Comparison of ENCODE assay signal across 2 cellular contexts in genomic region chr10:50580260-50580891, GRCh38.
TF ChIP-seq lines count a peak whose summit lies in the region.

No MANE protein-coding gene starts in this region.

TF ChIP-seq in GM23338, 12 proteins besides CTCF, POLR2A, EP300 and RAD21 (continued from another document):
- TF ChIP-seq REST (IDR thresholded peaks at IDR 0.05; ENCODE audit: unreplicated experiment) (no peak), EZH2 (IDR thresholded peaks at IDR 0.05; ENCODE audit: low read depth, unreplicated experiment) (no peak), CREB1 (CRISPR knock-in tag; IDR thresholded peaks at IDR 0.05; ENCODE audit: low read depth) (no peak), ZNF114 (CRISPR knock-in tag; IDR thresholded peaks at IDR 0.05) (no peak), NANOG (IDR thresholded peaks at IDR 0.05; ENCODE audit: borderline replicate concordance) (no peak), STAT1 (IDR thresholded peaks at IDR 0.05; ENCODE audit: unreplicated experiment) (no peak)
- TF ChIP-seq, protein P1, sequence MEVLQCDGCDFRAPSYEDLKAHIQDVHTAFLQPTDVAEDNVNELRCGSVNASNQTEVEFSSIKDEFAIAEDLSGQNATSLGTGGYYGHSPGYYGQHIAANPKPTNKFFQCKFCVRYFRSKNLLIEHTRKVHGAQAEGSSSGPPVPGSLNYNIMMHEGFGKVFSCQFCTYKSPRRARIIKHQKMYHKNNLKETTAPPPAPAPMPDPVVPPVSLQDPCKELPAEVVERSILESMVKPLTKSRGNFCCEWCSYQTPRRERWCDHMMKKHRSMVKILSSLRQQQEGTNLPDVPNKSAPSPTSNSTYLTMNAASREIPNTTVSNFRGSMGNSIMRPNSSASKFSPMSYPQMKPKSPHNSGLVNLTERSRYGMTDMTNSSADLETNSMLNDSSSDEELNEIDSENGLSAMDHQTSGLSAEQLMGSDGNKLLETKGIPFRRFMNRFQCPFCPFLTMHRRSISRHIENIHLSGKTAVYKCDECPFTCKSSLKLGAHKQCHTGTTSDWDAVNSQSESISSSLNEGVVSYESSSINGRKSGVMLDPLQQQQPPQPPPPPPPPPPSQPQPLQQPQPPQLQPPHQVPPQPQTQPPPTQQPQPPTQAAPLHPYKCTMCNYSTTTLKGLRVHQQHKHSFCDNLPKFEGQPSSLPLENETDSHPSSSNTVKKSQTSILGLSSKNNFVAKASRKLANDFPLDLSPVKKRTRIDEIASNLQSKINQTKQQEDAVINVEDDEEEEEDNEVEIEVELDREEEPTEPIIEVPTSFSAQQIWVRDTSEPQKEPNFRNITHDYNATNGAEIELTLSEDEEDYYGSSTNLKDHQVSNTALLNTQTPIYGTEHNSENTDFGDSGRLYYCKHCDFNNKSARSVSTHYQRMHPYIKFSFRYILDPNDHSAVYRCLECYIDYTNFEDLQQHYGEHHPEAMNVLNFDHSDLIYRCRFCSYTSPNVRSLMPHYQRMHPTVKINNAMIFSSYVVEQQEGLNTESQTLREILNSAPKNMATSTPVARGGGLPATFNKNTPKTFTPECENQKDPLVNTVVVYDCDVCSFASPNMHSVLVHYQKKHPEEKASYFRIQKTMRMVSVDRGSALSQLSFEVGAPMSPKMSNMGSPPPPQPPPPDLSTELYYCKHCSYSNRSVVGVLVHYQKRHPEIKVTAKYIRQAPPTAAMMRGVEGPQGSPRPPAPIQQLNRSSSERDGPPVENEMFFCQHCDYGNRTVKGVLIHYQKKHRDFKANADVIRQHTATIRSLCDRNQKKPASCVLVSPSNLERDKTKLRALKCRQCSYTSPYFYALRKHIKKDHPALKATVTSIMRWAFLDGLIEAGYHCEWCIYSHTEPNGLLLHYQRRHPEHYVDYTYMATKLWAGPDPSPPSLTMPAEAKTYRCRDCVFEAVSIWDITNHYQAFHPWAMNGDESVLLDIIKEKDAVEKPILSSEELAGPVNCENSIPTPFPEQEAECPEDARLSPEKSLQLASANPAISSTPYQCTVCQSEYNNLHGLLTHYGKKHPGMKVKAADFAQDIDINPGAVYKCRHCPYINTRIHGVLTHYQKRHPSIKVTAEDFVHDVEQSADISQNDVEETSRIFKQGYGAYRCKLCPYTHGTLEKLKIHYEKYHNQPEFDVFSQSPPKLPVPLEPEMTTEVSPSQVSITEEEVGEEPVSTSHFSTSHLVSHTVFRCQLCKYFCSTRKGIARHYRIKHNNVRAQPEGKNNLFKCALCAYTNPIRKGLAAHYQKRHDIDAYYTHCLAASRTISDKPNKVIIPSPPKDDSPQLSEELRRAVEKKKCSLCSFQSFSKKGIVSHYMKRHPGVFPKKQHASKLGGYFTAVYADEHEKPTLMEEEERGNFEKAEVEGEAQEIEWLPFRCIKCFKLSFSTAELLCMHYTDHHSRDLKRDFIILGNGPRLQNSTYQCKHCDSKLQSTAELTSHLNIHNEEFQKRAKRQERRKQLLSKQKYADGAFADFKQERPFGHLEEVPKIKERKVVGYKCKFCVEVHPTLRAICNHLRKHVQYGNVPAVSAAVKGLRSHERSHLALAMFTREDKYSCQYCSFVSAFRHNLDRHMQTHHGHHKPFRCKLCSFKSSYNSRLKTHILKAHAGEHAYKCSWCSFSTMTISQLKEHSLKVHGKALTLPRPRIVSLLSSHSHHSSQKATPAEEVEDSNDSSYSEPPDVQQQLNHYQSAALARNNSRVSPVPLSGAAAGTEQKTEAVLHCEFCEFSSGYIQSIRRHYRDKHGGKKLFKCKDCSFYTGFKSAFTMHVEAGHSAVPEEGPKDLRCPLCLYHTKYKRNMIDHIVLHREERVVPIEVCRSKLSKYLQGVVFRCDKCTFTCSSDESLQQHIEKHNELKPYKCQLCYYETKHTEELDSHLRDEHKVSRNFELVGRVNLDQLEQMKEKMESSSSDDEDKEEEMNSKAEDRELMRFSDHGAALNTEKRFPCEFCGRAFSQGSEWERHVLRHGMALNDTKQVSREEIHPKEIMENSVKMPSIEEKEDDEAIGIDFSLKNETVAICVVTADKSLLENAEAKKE (CRISPR knock-in tag; IDR thresholded peaks at IDR 0.05), result no peak

TF ChIP-seq in K562, 482 proteins besides CTCF, POLR2A, EP300 and RAD21 (continued from another document and continues in another):
- TF ChIP-seq MYC (IDR thresholded peaks at IDR 0.05; ENCODE audit: low read depth, low read length), result 0 out of 2 replicates have a peak, but pooled peaks have one; percentile 6
- TF ChIP-seq MYC (CRISPR knock-in tag; IDR thresholded peaks at IDR 0.05; ENCODE audit: borderline replicate concordance, low read depth), result no peak
- TF ChIP-seq MYBL2 (IDR thresholded peaks at IDR 0.05; ENCODE audit: low read depth), result no peak
- no peak for TF ChIP-seq MYBL2 (CRISPR knock-in tag; IDR thresholded peaks at IDR 0.05; ENCODE audit: borderline replicate concordance)
- no peak for TF ChIP-seq HCFC1 (IDR thresholded peaks at IDR 0.05; ENCODE audit: low read depth, low read length)
- peak; percentile 4 for TF ChIP-seq DACH1 (IDR thresholded peaks at IDR 0.05; ENCODE audit: partially characterized antibody)
- 0 out of 2 replicates have a peak, but pooled peaks have one; percentile 28 for TF ChIP-seq ZNF311 (CRISPR knock-in tag; IDR thresholded peaks at IDR 0.05)
- no peak for TF ChIP-seq ZNF431 (CRISPR knock-in tag; IDR thresholded peaks at IDR 0.05)
- no peak for TF ChIP-seq LEF1 (IDR thresholded peaks at IDR 0.05)
- 0 out of 2 replicates have a peak, but pooled peaks have one; percentile 15 for TF ChIP-seq ZNF583 (CRISPR knock-in tag; IDR thresholded peaks at IDR 0.05)
- no peak for TF ChIP-seq SIX5 (IDR thresholded peaks at IDR 0.05; ENCODE audit: borderline replicate concordance in 1 of 2, insufficient read depth in 1 of 2, low read depth in 1 of 2, low read length in 2 of 2)
- no peak for TF ChIP-seq GABPB1 (CRISPR knock-in tag; IDR thresholded peaks at IDR 0.05)
- TF ChIP-seq CEBPB (tag; IDR thresholded peaks at IDR 0.05), result peak; percentile 47
- TF ChIP-seq FOXJ2 (tag; IDR thresholded peaks at IDR 0.05), result peak; percentile 3; the same call in 1 of the 2 replicates
- no peak for TF ChIP-seq ZNF217 (CRISPR knock-in tag; IDR thresholded peaks at IDR 0.05)
- 0 out of 2 replicates have a peak, but pooled peaks have one; percentile 7 for TF ChIP-seq ZBTB2 (IDR thresholded peaks at IDR 0.05)
- TF ChIP-seq HEY1 (CRISPR knock-in tag; IDR thresholded peaks at IDR 0.05; ENCODE audit: borderline replicate concordance), result no peak
- TF ChIP-seq ELF4 (CRISPR knock-in tag; IDR thresholded peaks at IDR 0.05), result no peak
- no peak for TF ChIP-seq HMBOX1 (IDR thresholded peaks at IDR 0.05)
- no peak for TF ChIP-seq DNMT1 (IDR thresholded peaks at IDR 0.05)
- TF ChIP-seq KAT7 (CRISPR knock-in tag; IDR thresholded peaks at IDR 0.05; ENCODE audit: borderline replicate concordance), result 0 out of 2 replicates have a peak, but pooled peaks have one; percentile 42
- no peak for TF ChIP-seq NR1H2 (CRISPR knock-in tag; IDR thresholded peaks at IDR 0.05)
- TF ChIP-seq ZNF584 (CRISPR knock-in tag; IDR thresholded peaks at IDR 0.05; ENCODE audit: low read depth), result 0 out of 2 replicates have a peak, but pooled peaks have one; percentile 51
- TF ChIP-seq RBM39 (optimal IDR thresholded peaks at IDR 0.05; ENCODE audit: low read depth, low read length), result no peak
- no peak for TF ChIP-seq ZNF586 (CRISPR knock-in tag; conservative IDR thresholded peaks at IDR 0.05)
- no peak for TF ChIP-seq ATF7 (IDR thresholded peaks at IDR 0.05)
- TF ChIP-seq PTBP1 (IDR thresholded peaks at IDR 0.05; ENCODE audit: low read depth, low read length), result no peak
- no peak for TF ChIP-seq MEF2D (tag; conservative IDR thresholded peaks at IDR 0.05; ENCODE audit: low read depth)
- no peak for TF ChIP-seq SMARCA4 (IDR thresholded peaks at IDR 0.05)
- no peak for TF ChIP-seq CHD4 (IDR thresholded peaks at IDR 0.05; ENCODE audit: insufficient read depth, insufficient replicate concordance, low read depth, low read length, poor library complexity, severe bottlenecking)
- no peak for TF ChIP-seq CEBPG (CRISPR knock-in tag; IDR thresholded peaks at IDR 0.05)
- peak in 1 of 2 experiments; percentile 54; a peak in 2 of 4 replicates for TF ChIP-seq CEBPG (tag; conservative IDR thresholded peaks at IDR 0.05 in 1 of 2, IDR thresholded peaks at IDR 0.05 in 1 of 2)
- TF ChIP-seq SP2 (IDR thresholded peaks at IDR 0.05; ENCODE audit: extremely low read depth, low read depth, low read length, poor library complexity, severe bottlenecking), result no peak
- TF ChIP-seq, protein P2, sequence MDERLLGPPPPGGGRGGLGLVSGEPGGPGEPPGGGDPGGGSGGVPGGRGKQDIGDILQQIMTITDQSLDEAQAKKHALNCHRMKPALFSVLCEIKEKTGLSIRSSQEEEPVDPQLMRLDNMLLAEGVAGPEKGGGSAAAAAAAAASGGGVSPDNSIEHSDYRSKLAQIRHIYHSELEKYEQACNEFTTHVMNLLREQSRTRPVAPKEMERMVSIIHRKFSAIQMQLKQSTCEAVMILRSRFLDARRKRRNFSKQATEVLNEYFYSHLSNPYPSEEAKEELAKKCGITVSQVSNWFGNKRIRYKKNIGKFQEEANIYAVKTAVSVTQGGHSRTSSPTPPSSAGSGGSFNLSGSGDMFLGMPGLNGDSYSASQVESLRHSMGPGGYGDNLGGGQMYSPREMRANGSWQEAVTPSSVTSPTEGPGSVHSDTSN (CRISPR knock-in tag; IDR thresholded peaks at IDR 0.05; ENCODE audit: low read depth), result no peak
- TF ChIP-seq, protein P2 (tag; conservative IDR thresholded peaks at IDR 0.05; ENCODE audit: low read depth), result 0 out of 2 replicates have a peak, but pooled peaks have one; percentile 4
- TF ChIP-seq, protein P3, sequence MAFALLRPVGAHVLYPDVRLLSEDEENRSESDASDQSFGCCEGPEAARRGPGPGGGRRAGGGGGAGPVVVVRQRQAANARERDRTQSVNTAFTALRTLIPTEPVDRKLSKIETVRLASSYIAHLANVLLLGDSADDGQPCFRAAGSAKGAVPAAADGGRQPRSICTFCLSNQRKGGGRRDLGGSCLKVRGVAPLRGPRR (CRISPR knock-in tag; IDR thresholded peaks at IDR 0.05), result peak; percentile 62; the same call in 1 of the 2 replicates
- 0 out of 2 replicates have a peak, but pooled peaks have one; percentile 23 for TF ChIP-seq ZNF395 (CRISPR knock-in tag; IDR thresholded peaks at IDR 0.05)
- TF ChIP-seq IRF2 (CRISPR knock-in tag; IDR thresholded peaks at IDR 0.05), result no peak
- no peak for TF ChIP-seq THAP12 (CRISPR knock-in tag; IDR thresholded peaks at IDR 0.05)
- TF ChIP-seq MXI1 (IDR thresholded peaks at IDR 0.05; ENCODE audit: low read depth, low read length), result no peak
- 0 out of 2 replicates have a peak, but pooled peaks have one; percentile 66 for TF ChIP-seq ZNF175 (CRISPR knock-in tag; IDR thresholded peaks at IDR 0.05; ENCODE audit: low read depth)
- TF ChIP-seq RAD51 (IDR thresholded peaks at IDR 0.05; ENCODE audit: borderline replicate concordance, low read depth), result no peak
- no peak for TF ChIP-seq PCBP2 (IDR thresholded peaks at IDR 0.05; ENCODE audit: low read depth, low read length, poor library complexity, severe bottlenecking)
- peak; percentile 35 for TF ChIP-seq NUFIP1 (IDR thresholded peaks at IDR 0.05; ENCODE audit: partially characterized antibody)
